In the genomic region with DNA sequence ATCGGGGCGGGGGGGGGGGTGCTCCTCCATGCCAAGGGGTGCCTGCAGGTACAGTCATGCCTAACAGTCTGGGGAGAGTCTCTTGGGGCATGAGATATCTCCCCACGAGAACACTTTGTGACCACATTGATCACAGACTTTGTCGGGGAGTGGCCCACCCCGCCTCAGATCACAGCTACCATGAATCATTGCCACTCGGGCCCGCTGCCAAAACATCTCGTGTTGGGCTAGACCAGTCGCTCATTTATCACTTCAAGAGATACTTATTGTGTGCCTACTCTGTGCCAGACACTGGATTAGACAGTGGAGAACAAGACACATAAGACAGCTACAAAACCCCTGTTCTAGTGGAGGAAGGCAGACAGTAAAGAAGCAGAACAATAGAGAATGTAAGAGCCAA, we compare ENCODE assay signal across 9 cellular contexts.
DNase-seq lines count a peak whose midpoint lies in the region; ATAC-seq and TF ChIP-seq lines count a peak whose summit lies in the region.
"Had no signal": no experiment of that assay in that cellular context is flagged by ENCODE, and none has a peak within 500 bp of the region (broad histone marks: within the 10 kb centered on the region; RNA-seq: fewer than 3 reads in every experiment).

No MANE protein-coding gene starts in this region.

- H3K36me3 ChIP-seq in gastroesophageal sphincter: peaks cover 0 to 22% of the 10 kb centered on the region in 2 donors

- no peak for TF ChIP-seq POLR2A in gastroesophageal sphincter (IDR thresholded peaks at IDR 0.05)

- no peak for TF ChIP-seq CTCF in gastroesophageal sphincter (IDR thresholded peaks at IDR 0.05)

- no peak overlapping the region for H3K4me3 ChIP-seq in gastroesophageal sphincter

- H3K9me3 ChIP-seq in gastroesophageal sphincter: no peaks in the 10 kb centered on the region

- no peak for TF ChIP-seq EP300 in gastroesophageal sphincter (IDR thresholded peaks at IDR 0.05)

- peak overlapping the region in 1 of 4 donors; percentile 29 for H3K27ac ChIP-seq in gastroesophageal sphincter
- H3K27ac ChIP-seq: parathyroid adenoma had no signal

- 45 to 56% methylated on average over 6 of the region's 9 CpGs for WGBS in gastroesophageal sphincter (ENCODE audit: low coverage in 1 of 2), 2 donors

- ATAC-seq in gastroesophageal sphincter (peak; percentile 32), GM21529 (IDR thresholded peaks at IDR 0.05; ENCODE audit: unreplicated experiment) (no peak), GM18867 (IDR thresholded peaks at IDR 0.05; ENCODE audit: unreplicated experiment) (no peak)

- no peaks in the 10 kb centered on the region for H3K27me3 ChIP-seq in gastroesophageal sphincter

- DNase-seq in HUDEP-2 (lab: John Stamatoyannopoulos, UW; ENCODE audit: unreplicated experiment in 76 of 76): peak in 74 of 76 experiments; percentile 13 to 94 (median 84)
- DNase-seq in activated CD4-positive, alpha-beta T cell treated with anti-CD3 and anti-CD28 coated beads, Interleukin-2, amount 50 U/mL, for 48 hours: peak; percentile 29 to 45
- peak; percentile 4 to 10 for DNase-seq in stimulated activated CD8-positive, alpha-beta memory T cell treated with anti-CD3 and anti-CD28 coated beads, Interleukin-7, amount 100 ng/mL, for 1 hour (ENCODE audit: low read depth in 2 of 2)
- DNase-seq in iPS-NIHi11 (ENCODE audit: low spot score): no peak
- no peak for DNase-seq in UCSD-AML1 (lab: John Stamatoyannopoulos, UW; ENCODE audit: unreplicated experiment)

- peaks cover 0 to 7% (median 0%) of the 10 kb centered on the region in 3 donors for H3K4me1 ChIP-seq in gastroesophageal sphincter
- H3K4me1 ChIP-seq: parathyroid adenoma had no signal

Comparison
In these comparisons a context has a peak if more than half of its experiments do, and no peak if none do; other contexts are left out.
1. DNase-seq: peak in HUDEP-2 (74 of 76), activated CD4-positive, alpha-beta T cell treated with anti-CD3 and anti-CD28 coated beads, Interleukin-2, amount 50 U/mL, for 48 hours (2 of 2) and stimulated activated CD8-positive, alpha-beta memory T cell treated with anti-CD3 and anti-CD28 coated beads, Interleukin-7, amount 100 ng/mL, for 1 hour (2 of 2); none in iPS-NIHi11 (single experiment) and UCSD-AML1 (single experiment).